ENCODE assay signal across 1 cellular context in the genomic region with DNA sequence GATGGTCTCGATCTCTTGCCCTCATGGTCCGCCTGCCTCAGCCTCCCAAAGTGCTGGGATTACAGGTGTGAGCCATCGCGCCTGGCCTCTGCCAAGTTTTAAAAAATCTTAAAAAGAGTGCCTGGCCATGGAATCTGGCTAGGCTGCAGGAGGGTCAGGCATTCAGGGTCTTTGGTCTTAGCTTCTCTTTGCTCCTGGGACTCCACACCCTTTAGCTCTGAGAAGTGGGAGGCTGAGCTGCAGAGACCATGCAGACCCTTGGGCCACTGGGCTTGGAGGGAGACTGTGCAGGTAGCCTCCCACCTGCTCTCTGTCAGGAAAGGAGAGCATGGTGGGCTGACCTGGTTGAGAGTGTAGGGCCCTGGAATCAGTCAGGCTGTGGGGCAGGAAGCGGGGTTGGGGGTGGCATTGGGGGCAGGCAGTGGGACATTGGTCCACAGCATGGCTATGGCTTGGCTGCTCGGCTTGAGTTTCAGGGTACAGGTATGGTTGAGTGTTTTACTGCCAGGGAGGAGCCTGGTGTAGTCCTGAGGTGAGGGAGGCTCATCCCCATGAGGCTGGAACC.
TF ChIP-seq lines count a peak whose summit lies in the region.

No MANE protein-coding gene starts in this region.

TF ChIP-seq in H1, 55 proteins besides CTCF, POLR2A, EP300 and RAD21:
- TF ChIP-seq SIN3A (conservative IDR thresholded peaks at IDR 0.05 in 1 of 2, IDR thresholded peaks at IDR 0.05 in 1 of 2; ENCODE audit: low read depth in 1 of 2, low read length in 2 of 2), result no peak
- TF ChIP-seq KDM4A (IDR thresholded peaks at IDR 0.05; ENCODE audit: low read depth, low read length, severe bottlenecking), result no peak
- no peak for TF ChIP-seq GTF2F1 (IDR thresholded peaks at IDR 0.05; ENCODE audit: borderline replicate concordance, low read depth, low read length)
- TF ChIP-seq POU5F1 (IDR thresholded peaks at IDR 0.05; ENCODE audit: low read depth, low read length), result no peak
- TF ChIP-seq, protein P1, sequence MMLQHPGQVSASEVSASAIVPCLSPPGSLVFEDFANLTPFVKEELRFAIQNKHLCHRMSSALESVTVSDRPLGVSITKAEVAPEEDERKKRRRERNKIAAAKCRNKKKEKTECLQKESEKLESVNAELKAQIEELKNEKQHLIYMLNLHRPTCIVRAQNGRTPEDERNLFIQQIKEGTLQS (IDR thresholded peaks at IDR 0.05; ENCODE audit: insufficient read depth, low read depth, low read length), result no peak
- TF ChIP-seq CBX8 (IDR thresholded peaks at IDR 0.05; ENCODE audit: borderline replicate concordance, low read depth, low read length), result no peak
- TF ChIP-seq FOSL1 (IDR thresholded peaks at IDR 0.05; ENCODE audit: insufficient read depth, low read depth, low read length), result no peak
- no peak for TF ChIP-seq CHD7 (IDR thresholded peaks at IDR 0.05; ENCODE audit: insufficient replicate concordance, low read length)
